6 cellular contexts compared by ENCODE assay signal in genomic region chr6:31817929-31818511, GRCh38. TPM values are rescaled to one million over a fixed set of nuclear protein-coding genes. Genes with fewer than 3 reads are reported as not detected.
DNase-seq lines count a peak whose midpoint lies in the region; ATAC-seq and TF ChIP-seq lines count a peak whose summit lies in the region.
"Not testable (repeated sequence)": the region's sequence is repeated elsewhere in the genome, so short reads cannot be mapped to it uniquely, and the experiment has no call there.

No MANE protein-coding gene starts in this region.

- peaks cover 13% of the 10 kb centered on the region for H3K36me3 Mint-ChIP-seq in activated CD8-positive, alpha-beta T cell treated with anti-CD3 and anti-CD28 coated beads, Interleukin-2, amount 10 ng/mL, durations not matched to agents 7 days and 5 days (ENCODE audit: low read depth)
- not testable (repeated sequence) for H3K36me3 Mint-ChIP-seq in immature natural killer cell

- H3K36me3 ChIP-seq in HEK293 (ENCODE audit: control insufficient read depth in 2 of 2, insufficient read depth in 1 of 2, low read length in 2 of 2), result peaks cover 0 to 25% of the 10 kb centered on the region in 2 experiments; a peak in 1 of 3 replicates
- H3K36me3 ChIP-seq in ovary, upper lobe of right lung: not testable (repeated sequence)

- H3K4me3 Mint-ChIP-seq in activated CD8-positive, alpha-beta T cell treated with anti-CD3 and anti-CD28 coated beads, Interleukin-2, amount 10 ng/mL, durations not matched to agents 7 days and 5 days, result peak overlapping the region; percentile 96
- peak overlapping the region; percentile 83 to 95 (median 87) for H3K4me3 Mint-ChIP-seq in immature natural killer cell

- intact Hi-C loops in ovary (cut with DNase I); upper lobe of right lung (cut with DNase I): not testable (repeated sequence)

- CTCF ChIA-PET in HEK293 (lab: Yijun Ruan, JAX), result interaction anchor here (0.5 to 1.2 kb wide), 2 partner anchors 11 to 28 kb away, joined by 3 read pairs; partner anchors contain the start of gene LSM2
- CTCF ChIA-PET in activated CD8-positive, alpha-beta T cell treated with anti-CD3 and anti-CD28 coated beads, Interleukin-2, amount 10 ng/mL, durations not matched to agents 7 days and 5 days (lab: Charles Lee), result interaction anchor here (0.7 to 4.0 kb wide), 14 partner anchors 8 to 238 kb away, joined by 3 to 14 read pairs (median 6); partner anchors contain the start of genes BAG6, CLIC1, LSM2 and MSH5

- H3K4me3 ChIP-seq in HEK293 (ENCODE audit: low read depth, low read length) (peak overlapping the region; percentile 33), coronary artery (peak overlapping the region; percentile 68), ovary (peak overlapping the region; percentile 35), upper lobe of right lung (peak overlapping the region; percentile 68)

- DNase-seq in activated CD8-positive, alpha-beta T cell treated with anti-CD3 and anti-CD28 coated beads, Interleukin-2, amount 10 ng/mL, durations not matched to agents 7 days and 5 days, result peak; percentile 48
- DNase-seq in coronary artery (ENCODE audit: low spot score); immature natural killer cell; ovary; upper lobe of right lung: not testable (repeated sequence)

- POLR2A ChIA-PET in HEK293 (lab: Yijun Ruan, JAX), result interaction anchor here (0.7 to 2.4 kb wide), 3 partner anchors 9 to 12 kb away, joined by 7 to 20 read pairs (median 7); partner anchors contain the start of genes HSPA1B and LSM2
- POLR2A ChIA-PET in activated CD8-positive, alpha-beta T cell treated with anti-CD3 and anti-CD28 coated beads, Interleukin-2, amount 10 ng/mL, durations not matched to agents 7 days and 5 days (lab: Charles Lee), result interaction anchor here (0.9 to 2.1 kb wide), 13 partner anchors 8 to 238 kb away, joined by 3 to 21 read pairs (median 5); partner anchors contain the start of genes CLIC1, HSPA1B, LSM2 and MSH5

- not testable (repeated sequence) for H3K9me3 ChIP-seq in HEK293 (ENCODE audit: control insufficient read depth, insufficient read depth, low read depth, low read length); ovary; upper lobe of right lung

- peaks cover 58% of the 10 kb centered on the region for H3K4me1 Mint-ChIP-seq in activated CD8-positive, alpha-beta T cell treated with anti-CD3 and anti-CD28 coated beads, Interleukin-2, amount 10 ng/mL, durations not matched to agents 7 days and 5 days (ENCODE audit: low read depth)
- H3K4me1 Mint-ChIP-seq in immature natural killer cell, result peaks cover 50 to 51% of the 10 kb centered on the region in 2 donors

- not testable (repeated sequence) for H3K9me3 Mint-ChIP-seq in activated CD8-positive, alpha-beta T cell treated with anti-CD3 and anti-CD28 coated beads, Interleukin-2, amount 10 ng/mL, durations not matched to agents 7 days and 5 days (ENCODE audit: insufficient read depth); immature natural killer cell

- ATAC-seq in activated CD8-positive, alpha-beta T cell treated with anti-CD3 and anti-CD28 coated beads, Interleukin-2, amount 10 ng/mL, durations not matched to agents 7 days and 5 days; upper lobe of right lung: not testable (repeated sequence)

- not testable (repeated sequence) for H3K27me3 ChIP-seq in ovary, upper lobe of right lung

- 79 to 85% (median 83%) methylated on average over 8 of the region's 8 CpGs for WGBS in ovary, 3 donors

- TF ChIP-seq EP300 in ovary (IDR thresholded peaks at IDR 0.05), result not testable (repeated sequence)

- peak overlapping the region; percentile 94 for H3K27ac Mint-ChIP-seq in activated CD8-positive, alpha-beta T cell treated with anti-CD3 and anti-CD28 coated beads, Interleukin-2, amount 10 ng/mL, durations not matched to agents 7 days and 5 days
- peak overlapping the region; percentile 75 to 94 (median 89) for H3K27ac Mint-ChIP-seq in immature natural killer cell

- TF ChIP-seq CTCF in HEK293 (tag by site-specific recombination; IDR thresholded peaks at IDR 0.05); coronary artery (IDR thresholded peaks at IDR 0.05); ovary (IDR thresholded peaks at IDR 0.05); upper lobe of right lung (IDR thresholded peaks at IDR 0.05): not testable (repeated sequence)

- peak overlapping the region; percentile 1; the same call in 1 of the 2 replicates for H3K27ac ChIP-seq in HEK293 (ENCODE audit: extremely low read depth, low read depth, low read length)
- peak overlapping the region; percentile 69 to 92 for H3K27ac ChIP-seq in coronary artery
- not testable (repeated sequence) for H3K27ac ChIP-seq in ovary
- peak overlapping the region; percentile 63 for H3K27ac ChIP-seq in upper lobe of right lung

- H3K4me1 ChIP-seq in HEK293 (ENCODE audit: control insufficient read depth, insufficient read depth, low read length); ovary (ENCODE audit: insufficient read depth): not testable (repeated sequence)
- H3K4me1 ChIP-seq in upper lobe of right lung, result peaks cover 52% of the 10 kb centered on the region

- H3K27me3 Mint-ChIP-seq in activated CD8-positive, alpha-beta T cell treated with anti-CD3 and anti-CD28 coated beads, Interleukin-2, amount 10 ng/mL, durations not matched to agents 7 days and 5 days (ENCODE audit: low read depth); immature natural killer cell (ENCODE audit: low read depth in 3 of 3): not testable (repeated sequence)

- TF ChIP-seq POLR2A in ovary (IDR thresholded peaks at IDR 0.05), result not testable (repeated sequence)

TF ChIP-seq in HEK293, 187 proteins besides CTCF, POLR2A, EP300 and RAD21 (continues in another document):
- TF ChIP-seq ZNF600 (tag by site-specific recombination; IDR thresholded peaks at IDR 0.05) (0 out of 2 replicates have a peak, but pooled peaks have one; percentile 28), ZNF121 (tag by site-specific recombination; IDR thresholded peaks at IDR 0.05) (peak; percentile 78), SP7 (tag by site-specific recombination; IDR thresholded peaks at IDR 0.05) (0 out of 2 replicates have a peak, but pooled peaks have one; percentile 6), EGR2 (tag by site-specific recombination; IDR thresholded peaks at IDR 0.05; ENCODE audit: low read depth) (peak; percentile 22; the same call in 1 of the 2 replicates)

RNA-seq across cellular contexts. Expression of gene HSPA1A, which starts 2.7 kb away (rescaled TPM):
- total RNA-seq in activated CD8-positive, alpha-beta T cell treated with anti-CD3 and anti-CD28 coated beads, Interleukin-2, amount 10 ng/mL, durations not matched to agents 7 days and 5 days, result 10 to 100 TPM; 75.6 to 75.7 TPM
- polyA plus RNA-seq in immature natural killer cell (10 to 100 TPM in 2 of 3 donors, 1 to 10 TPM in 1; 9.7 to 81.3 (median 22.5) TPM), ovary (10 to 100 TPM; 44.6 to 83.1 TPM)
- total RNA-seq in ovary (100 to 1,000 TPM in 5 of 7 donors, 10 to 100 TPM in 2; 51.5 to 340 (median 140) TPM), upper lobe of right lung (150 TPM)

RNA-seq across cellular contexts. Expression of gene HSPA1L, which starts 2.9 kb away (rescaled TPM):
- 1 to 10 TPM; 3.0 to 3.1 TPM for total RNA-seq in activated CD8-positive, alpha-beta T cell treated with anti-CD3 and anti-CD28 coated beads, Interleukin-2, amount 10 ng/mL, durations not matched to agents 7 days and 5 days
- polyA plus RNA-seq in immature natural killer cell (1 to 10 TPM in 2 of 3 donors, under 1 TPM in 1; 0.70 to 3.8 (median 2.4) TPM), ovary (1 to 10 TPM; 3.2 to 6.1 TPM)
- total RNA-seq in ovary (1 to 10 TPM; 1.3 to 6.1 (median 3.9) TPM), upper lobe of right lung (2.0 TPM)

RNA-seq across cellular contexts. Expression of gene HSPA1B, which starts 9.5 kb away (rescaled TPM):
- 10 to 100 TPM; 84.6 to 87.1 TPM for total RNA-seq in activated CD8-positive, alpha-beta T cell treated with anti-CD3 and anti-CD28 coated beads, Interleukin-2, amount 10 ng/mL, durations not matched to agents 7 days and 5 days
- 1 to 10 TPM; 1.5 to 3.2 (median 1.9) TPM for polyA plus RNA-seq in immature natural killer cell
- 100 to 1,000 TPM; 119 to 506 (median 196) TPM for total RNA-seq in ovary
- polyA plus RNA-seq in ovary, result 10 to 100 TPM; 41.9 to 66.0 TPM
- total RNA-seq in upper lobe of right lung, result 112 TPM

RNA-seq across cellular contexts. Expression of gene LSM2, which starts 11.3 kb away (rescaled TPM):
- 100 to 1,000 TPM; 123 to 128 TPM for total RNA-seq in activated CD8-positive, alpha-beta T cell treated with anti-CD3 and anti-CD28 coated beads, Interleukin-2, amount 10 ng/mL, durations not matched to agents 7 days and 5 days
- polyA plus RNA-seq in immature natural killer cell, result 10 to 100 TPM; 77.7 to 97.1 (median 94.6) TPM
- total RNA-seq in ovary, result 10 to 100 TPM; 35.9 to 58.3 (median 47.5) TPM
- 10 to 100 TPM; 51.2 to 90.7 TPM for polyA plus RNA-seq in ovary
- 30.8 TPM for total RNA-seq in upper lobe of right lung

RNA-seq across cellular contexts. Expression of gene VARS1, which starts 22.5 kb away (rescaled TPM):
- 100 to 1,000 TPM; 114 to 115 TPM for total RNA-seq in activated CD8-positive, alpha-beta T cell treated with anti-CD3 and anti-CD28 coated beads, Interleukin-2, amount 10 ng/mL, durations not matched to agents 7 days and 5 days
- polyA plus RNA-seq in immature natural killer cell (10 to 100 TPM; 26.5 to 44.6 (median 28.8) TPM), ovary (10 to 100 TPM; 21.1 to 29.8 TPM)
- total RNA-seq in ovary (10 to 100 TPM; 16.0 to 73.6 (median 44.1) TPM), upper lobe of right lung (53.0 TPM)
